Comparison of ENCODE assay signal across 8 cellular contexts in genomic region chr18:61502472-61502871, GRCh38.
DNase-seq lines count a peak whose midpoint lies in the region; ATAC-seq and TF ChIP-seq lines count a peak whose summit lies in the region.

No MANE protein-coding gene starts in this region.

- H3K4me1 ChIP-seq in BE2C (no peaks in the 10 kb centered on the region), esophagus muscularis mucosa (no peaks in the 10 kb centered on the region)

- ATAC-seq in GM18870 (IDR thresholded peaks at IDR 0.05; ENCODE audit: unreplicated experiment) (peak; percentile 52), HG03520 (IDR thresholded peaks at IDR 0.05; ENCODE audit: unreplicated experiment) (no peak)

- H3K9me3 Mint-ChIP-seq in nephron: no peaks in the 10 kb centered on the region

- H3K36me3 Mint-ChIP-seq in nephron (ENCODE audit: low read depth): no peaks in the 10 kb centered on the region

- no peaks in the 10 kb centered on the region for H3K36me3 ChIP-seq in BE2C
- H3K36me3 ChIP-seq in esophagus muscularis mucosa: no peaks in the 10 kb centered on the region

- peaks cover 15% of the 10 kb centered on the region for H3K27me3 Mint-ChIP-seq in nephron (ENCODE audit: low read depth)

- TF ChIP-seq CTCF in BE2C (IDR thresholded peaks at IDR 0.05; ENCODE audit: low read depth, low read length) (peak; percentile 59), LNCAP (IDR thresholded peaks at IDR 0.05) (peak; percentile 77), esophagus muscularis mucosa (IDR thresholded peaks at IDR 0.05) (peak; percentile 47 to 55 (median 50)), nephron (IDR thresholded peaks at IDR 0.05; ENCODE audit: unreplicated experiment in 3 of 3) (peak; percentile 73 to 76 (median 74))

- intact Hi-C loops in esophagus muscularis mucosa (cut with DNase I): loop anchor here (5.0 kb wide), 2 partner anchors 815 to 1515 kb away; no protein-coding TSS in a partner anchor

- TF ChIP-seq POLR2A in esophagus muscularis mucosa (IDR thresholded peaks at IDR 0.05; ENCODE audit: low read depth): no peak

- no peak for TF ChIP-seq EP300 in esophagus muscularis mucosa (IDR thresholded peaks at IDR 0.05)

- peaks cover 20% of the 10 kb centered on the region for H3K4me1 Mint-ChIP-seq in nephron

- H3K4me3 ChIP-seq in BE2C (ENCODE audit: low read depth, low read length) (no peak overlapping the region), esophagus muscularis mucosa (no peak overlapping the region)

- H3K27ac ChIP-seq in esophagus muscularis mucosa (replicated peaks in 1 of 4): no peak overlapping the region

- 14% methylated on average over 1 of the region's 1 CpG for WGBS in esophagus muscularis mucosa

- peak overlapping the region; percentile 44 to 71 (median 68) for H3K27ac Mint-ChIP-seq in nephron

- DNase-seq in BE2C (peak; percentile 28), SHP77 treated with DMSO at 0.1 percent for 48 hours (lab: John Stamatoyannopoulos, UW) (peak; percentile 1), esophagus muscularis mucosa (ENCODE audit: extremely low spot score) (no peak)
- DNase-seq in activated T-cell treated with anti-CD3 and anti-CD28 coated beads, Interleukin-2, amount 50 U/mL, for 1 hour: no peak

- H3K4me3 Mint-ChIP-seq in nephron: no peak overlapping the region

- H3K9me3 ChIP-seq in BE2C: no peaks in the 10 kb centered on the region
- no peaks in the 10 kb centered on the region for H3K9me3 ChIP-seq in esophagus muscularis mucosa

- H3K27me3 ChIP-seq in BE2C (no peaks in the 10 kb centered on the region), esophagus muscularis mucosa (peaks cover 0 to 21% (median 0%) of the 10 kb centered on the region in 4 donors)

Comparison
In these comparisons a context has a peak if more than half of its experiments do, and no peak if none do; other contexts are left out.
1. DNase-seq: peak in BE2C (single experiment) and SHP77 treated with DMSO at 0.1 percent for 48 hours (single experiment); none in esophagus muscularis mucosa (single experiment) and activated T-cell treated with anti-CD3 and anti-CD28 coated beads, Interleukin-2, amount 50 U/mL, for 1 hour (single experiment).
2. Peak in every context shown above with its lines, with median percentiles within 50 percentile points of each other: CTCF ChIP-seq.